In the genomic region with DNA sequence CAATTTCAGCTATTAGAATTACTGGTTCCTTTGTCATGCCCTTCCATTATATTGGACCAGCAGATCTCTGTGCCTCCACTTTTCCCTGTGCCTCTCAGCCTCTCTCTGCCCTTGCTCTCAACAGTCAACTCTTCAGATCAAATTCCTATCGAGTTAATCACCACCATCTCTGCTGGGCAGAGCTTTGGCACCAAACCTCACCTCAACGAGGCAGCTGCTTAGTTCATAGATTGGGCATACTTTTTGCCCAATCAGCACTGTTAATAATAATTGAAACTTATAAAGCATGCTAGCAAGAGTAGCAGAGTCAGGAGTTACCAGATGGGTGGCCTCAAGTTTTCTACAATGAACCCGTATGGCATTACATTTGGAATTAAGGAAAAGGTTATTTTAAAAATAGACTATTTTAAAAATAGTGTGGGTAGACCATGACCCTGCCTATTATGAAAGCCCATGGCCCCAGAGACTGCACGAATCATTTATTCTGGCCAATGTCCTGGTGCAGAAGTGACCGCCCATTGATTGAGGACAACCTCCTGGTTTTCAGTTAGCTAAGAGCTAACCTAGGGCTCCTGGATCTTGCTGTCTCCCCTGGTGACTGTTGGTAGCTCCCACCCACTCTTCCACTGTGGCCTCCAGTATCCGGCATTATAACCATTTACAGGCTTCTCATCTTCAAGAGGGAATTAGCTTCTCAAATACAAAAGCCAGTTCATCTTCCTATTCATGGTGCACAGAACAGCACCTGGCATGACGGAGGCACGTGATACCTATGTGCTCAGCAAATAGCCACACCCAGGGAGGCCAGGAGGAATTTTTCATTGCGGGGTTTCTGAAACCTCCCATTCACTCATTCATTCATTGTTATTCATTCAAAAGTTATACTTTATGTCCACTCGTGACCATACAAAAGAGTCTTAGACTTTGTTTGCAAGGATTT, we compare ENCODE assay signal across 15 cellular contexts.
DNase-seq lines count a peak whose midpoint lies in the region; ATAC-seq and TF ChIP-seq lines count a peak whose summit lies in the region.
"Had no signal": no experiment of that assay in that cellular context is flagged by ENCODE, and none has a peak within 500 bp of the region (broad histone marks: within the 10 kb centered on the region; RNA-seq: fewer than 3 reads in every experiment).

No MANE protein-coding gene starts in this region.

- H3K4me3 Mint-ChIP-seq in Calu3 (ENCODE audit: low read depth, unreplicated experiment): no peak overlapping the region
- H3K4me3 Mint-ChIP-seq: activated naive CD4-positive, alpha-beta T cell treated with anti-CD3 and anti-CD28 coated beads, Interleukin-2, amount 10 ng/mL, durations not matched to agents 7 days and 5 days had no signal

- intact Hi-C loops in Calu3 (cut with micrococcal nuclease; ENCODE audit: unreplicated experiment): no loop called here
- intact Hi-C loops in psoas muscle (cut with DNase I): no loop called here

- H3K9me3 Mint-ChIP-seq in Calu3 (ENCODE audit: low read depth, unreplicated experiment): peaks cover 7% of the 10 kb centered on the region

- ATAC-seq in GM19467 (IDR thresholded peaks at IDR 0.05; ENCODE audit: unreplicated experiment): no peak
- ATAC-seq in psoas muscle: no peak
- no peak for ATAC-seq in GM18861 (IDR thresholded peaks at IDR 0.05; ENCODE audit: unreplicated experiment)

- H3K27me3 ChIP-seq in psoas muscle (ENCODE audit: insufficient read depth in 3 of 3, low read length in 2 of 3): no peaks in the 10 kb centered on the region
- H3K27me3 ChIP-seq: BLaER1, tibial artery had no signal

- CTCF ChIA-PET in Calu3 (lab: Charles Lee): interaction anchor here (0.5 to 0.8 kb wide), 2 partner anchors 22 to 268 kb away, joined by 3 read pairs; no protein-coding TSS in a partner anchor

- no peaks in the 10 kb centered on the region for H3K9me3 ChIP-seq in psoas muscle
- H3K9me3 ChIP-seq: tibial artery had no signal

- H3K4me1 Mint-ChIP-seq in Calu3 (ENCODE audit: low read depth, unreplicated experiment): peaks cover 22% of the 10 kb centered on the region
- H3K4me1 Mint-ChIP-seq: activated naive CD4-positive, alpha-beta T cell treated with anti-CD3 and anti-CD28 coated beads, Interleukin-2, amount 10 ng/mL, durations not matched to agents 7 days and 5 days had no signal

- peak; percentile 26 for DNase-seq in Calu3
- DNase-seq in HS-27A (ENCODE audit: low read depth): peak; percentile 17
- DNase-seq in SW480 (ENCODE audit: low spot score): peak; percentile 73
- peak; percentile 62 for DNase-seq in kidney tubule cell (ENCODE audit: low spot score)
- no peak for DNase-seq in psoas muscle
- DNase-seq in GM10266 (ENCODE audit: extremely low spot score): no peak
- DNase-seq: activated CD4-positive, CD25-positive, alpha-beta regulatory T cell; activated naive CD4-positive, alpha-beta T cell treated with anti-CD3 and anti-CD28 coated beads, Interleukin-2, amount 10 ng/mL, durations not matched to agents 7 days and 5 days; glutamatergic neuron; NCI-H2227 treated with DMSO at 0.1 percent for 48 hours; T-helper 1 cell; tibial artery had no signal

- H3K36me3 ChIP-seq in psoas muscle (ENCODE audit: insufficient read depth in 1 of 2, low read depth in 1 of 2): no peaks in the 10 kb centered on the region
- H3K36me3 ChIP-seq: BLaER1, tibial artery had no signal

- BruUV-seq in Calu3 (replicated peaks; lab: Mats Ljungman, UMichigan): no TSS peak

- no peaks in the 10 kb centered on the region for H3K36me3 Mint-ChIP-seq in Calu3 (ENCODE audit: insufficient read depth, unreplicated experiment)
- H3K36me3 Mint-ChIP-seq: activated naive CD4-positive, alpha-beta T cell treated with anti-CD3 and anti-CD28 coated beads, Interleukin-2, amount 10 ng/mL, durations not matched to agents 7 days and 5 days had no signal

- H3K27ac ChIP-seq in psoas muscle: no peak overlapping the region
- H3K27ac ChIP-seq: BLaER1, tibial artery had no signal

- TF ChIP-seq CTCF in Calu3 (IDR thresholded peaks at IDR 0.05; ENCODE audit: unreplicated experiment) (no peak), psoas muscle (IDR thresholded peaks at IDR 0.05) (no peak), GM10266 (IDR thresholded peaks at IDR 0.05; ENCODE audit: control insufficient read depth, insufficient read depth, low read depth, missing control alignments) (no peak)

- no peaks in the 10 kb centered on the region for H3K27me3 Mint-ChIP-seq in Calu3 (ENCODE audit: unreplicated experiment)
- H3K27me3 Mint-ChIP-seq: activated naive CD4-positive, alpha-beta T cell treated with anti-CD3 and anti-CD28 coated beads, Interleukin-2, amount 10 ng/mL, durations not matched to agents 7 days and 5 days had no signal

- no peak overlapping the region for H3K4me3 ChIP-seq in psoas muscle
- H3K4me3 ChIP-seq: BLaER1, tibial artery had no signal

- no peaks in the 10 kb centered on the region for H3K4me1 ChIP-seq in psoas muscle
- H3K4me1 ChIP-seq: BLaER1 had no signal

- H3K27ac Mint-ChIP-seq in Calu3 (ENCODE audit: unreplicated experiment): peak overlapping the region; percentile 55
- H3K27ac Mint-ChIP-seq: activated naive CD4-positive, alpha-beta T cell treated with anti-CD3 and anti-CD28 coated beads, Interleukin-2, amount 10 ng/mL, durations not matched to agents 7 days and 5 days had no signal

- 64 to 71% (median 68%) methylated on average over 10 of the region's 10 CpGs for WGBS in psoas muscle, 3 donors

Comparison
In these comparisons a context has a peak if more than half of its experiments do, and no peak if none do; other contexts are left out.
1. DNase-seq: peak in Calu3 (single experiment), HS-27A (single experiment), SW480 (single experiment) and kidney tubule cell (single experiment); none in psoas muscle (0 of 2) and GM10266 (single experiment).